In genomic region chr16:89248196-89249005, GRCh38 we compare ENCODE assay signal across 10 cellular contexts. TPM values are rescaled to one million over a fixed set of nuclear protein-coding genes. Genes with fewer than 3 reads are reported as not detected.
DNase-seq lines count a peak whose midpoint lies in the region; ATAC-seq and TF ChIP-seq lines count a peak whose summit lies in the region.
"Had no signal": no experiment of that assay in that cellular context is flagged by ENCODE, and none has a peak within 500 bp of the region (broad histone marks: within the 10 kb centered on the region; RNA-seq: fewer than 3 reads in every experiment).

No MANE protein-coding gene starts in this region.

- peak overlapping the region; percentile 78 for H3K4me2 ChIP-seq in smooth muscle cell

- no peak overlapping the region for H3K27ac Mint-ChIP-seq in T-helper 1 cell treated with Interleukin-12 subunit alpha and Interleukin-12 subunit beta and Interleukin-4 antibody, amounts not matched to agents 30 μg/mL and 1 μg/mL, for 36 hours
- peak overlapping the region; percentile 50 for H3K27ac Mint-ChIP-seq in activated naive CD8-positive, alpha-beta T cell
- H3K27ac Mint-ChIP-seq in immature natural killer cell, result peak overlapping the region in 3 of 6 donors; percentile 46 to 80 (median 75)

- H3K4me1 ChIP-seq in smooth muscle cell (ENCODE audit: low read depth), result no peaks in the 10 kb centered on the region

- no peak for TF ChIP-seq CTCF in smooth muscle cell (IDR thresholded peaks at IDR 0.05; ENCODE audit: borderline replicate concordance, insufficient read depth, poor library complexity, severe bottlenecking)

- in situ Hi-C loops in ACHN (cut with HindIII; ENCODE audit: low pct_ligation_motif_present, low pct_unique_long_range_greater_than_20kb, low sequenced_read_pairs), result no loop called here

- peaks cover 5% of the 10 kb centered on the region for H3F3A ChIP-seq in smooth muscle cell (ENCODE audit: low read depth)

- H3K9me3 Mint-ChIP-seq in T-helper 1 cell treated with Interleukin-12 subunit alpha and Interleukin-12 subunit beta and Interleukin-4 antibody, amounts not matched to agents 30 μg/mL and 1 μg/mL, for 36 hours, result peaks cover 8% of the 10 kb centered on the region
- no peaks in the 10 kb centered on the region for H3K9me3 Mint-ChIP-seq in activated naive CD8-positive, alpha-beta T cell (ENCODE audit: low read depth)
- peaks cover 6 to 10% (median 9%) of the 10 kb centered on the region in 6 donors for H3K9me3 Mint-ChIP-seq in immature natural killer cell

- no peak overlapping the region for H3K27ac ChIP-seq in smooth muscle cell (ENCODE audit: low read depth)
- H3K27ac ChIP-seq: SK-N-MC had no signal

- H3K36me3 Mint-ChIP-seq in T-helper 1 cell treated with Interleukin-12 subunit alpha and Interleukin-12 subunit beta and Interleukin-4 antibody, amounts not matched to agents 30 μg/mL and 1 μg/mL, for 36 hours (ENCODE audit: low read depth), result peaks cover 3% of the 10 kb centered on the region
- H3K36me3 Mint-ChIP-seq in activated naive CD8-positive, alpha-beta T cell, result peaks cover 4% of the 10 kb centered on the region
- H3K36me3 Mint-ChIP-seq in immature natural killer cell, result peaks cover 0 to 11% (median 4%) of the 10 kb centered on the region in 3 donors

- no peak for DNase-seq in T-helper 1 cell
- peak; percentile 30 to 38 (median 37) for DNase-seq in immature natural killer cell
- DNase-seq in smooth muscle cell (lab: John Stamatoyannopoulos, UW; ENCODE audit: unreplicated experiment), result no peak
- no peak for DNase-seq in GF-D8 (lab: John Stamatoyannopoulos, UW)
- no peak for DNase-seq in ACHN
- DNase-seq: stimulated activated CD4-positive, alpha-beta T cell treated with anti-CD3 and anti-CD28 coated beads, Interleukin-4, amount 100 ng/mL, for 1 hour had no signal

- peak overlapping the region; percentile 45 for H3K4me3 ChIP-seq in smooth muscle cell

- no peaks in the 10 kb centered on the region for H3K79me2 ChIP-seq in smooth muscle cell (ENCODE audit: low read depth)

- no peaks in the 10 kb centered on the region for H4K20me1 ChIP-seq in smooth muscle cell (ENCODE audit: low read depth)

- no peak for ATAC-seq in GM18870 (IDR thresholded peaks at IDR 0.05; ENCODE audit: unreplicated experiment)

- H3K27me3 ChIP-seq in smooth muscle cell (ENCODE audit: low read depth), result no peaks in the 10 kb centered on the region

- peak overlapping the region; percentile 51 for H3K4me3 Mint-ChIP-seq in T-helper 1 cell treated with Interleukin-12 subunit alpha and Interleukin-12 subunit beta and Interleukin-4 antibody, amounts not matched to agents 30 μg/mL and 1 μg/mL, for 36 hours
- H3K4me3 Mint-ChIP-seq in activated naive CD8-positive, alpha-beta T cell, result peak overlapping the region; percentile 85
- H3K4me3 Mint-ChIP-seq in immature natural killer cell, result peak overlapping the region; percentile 72 to 86 (median 83)

- H3K4me1 Mint-ChIP-seq in T-helper 1 cell treated with Interleukin-12 subunit alpha and Interleukin-12 subunit beta and Interleukin-4 antibody, amounts not matched to agents 30 μg/mL and 1 μg/mL, for 36 hours (ENCODE audit: low read depth), result no peaks in the 10 kb centered on the region
- peaks cover 8% of the 10 kb centered on the region for H3K4me1 Mint-ChIP-seq in activated naive CD8-positive, alpha-beta T cell (ENCODE audit: low read depth)
- H3K4me1 Mint-ChIP-seq in immature natural killer cell, result peaks cover 10 to 11% of the 10 kb centered on the region in 2 donors

- no peaks in the 10 kb centered on the region for H3K36me3 ChIP-seq in smooth muscle cell (ENCODE audit: low read depth)

- 76% methylated on average over 52 of the region's 71 CpGs for WGBS in smooth muscle cell (ENCODE audit: low lambda C conversion rate)

- no peaks in the 10 kb centered on the region for H3K27me3 Mint-ChIP-seq in T-helper 1 cell treated with Interleukin-12 subunit alpha and Interleukin-12 subunit beta and Interleukin-4 antibody, amounts not matched to agents 30 μg/mL and 1 μg/mL, for 36 hours (ENCODE audit: low read depth)
- H3K27me3 Mint-ChIP-seq in activated naive CD8-positive, alpha-beta T cell, result no peaks in the 10 kb centered on the region
- H3K27me3 Mint-ChIP-seq in immature natural killer cell (ENCODE audit: low read depth in 3 of 3), result peaks cover 0 to 4% (median 0%) of the 10 kb centered on the region in 3 donors

- H3K9me3 ChIP-seq in smooth muscle cell (replicated peaks; ENCODE audit: low read depth), result no peaks in the 10 kb centered on the region

- H3K9ac ChIP-seq in smooth muscle cell (ENCODE audit: low read depth), result no peak overlapping the region

- no peak overlapping the region for H2AFZ ChIP-seq in smooth muscle cell (ENCODE audit: low read depth)

RNA-seq across cellular contexts. Expression of gene ZNF778, which starts 30.9 kb away (rescaled TPM):
- polyA plus RNA-seq in immature natural killer cell (1 to 10 TPM; 4.0 to 5.0 (median 5.0) TPM), smooth muscle cell (1.6 and 3.0 TPM in 2 replicates)
- total RNA-seq in smooth muscle cell, result 6.2 and 6.7 TPM in 2 replicates

RNA-seq across cellular contexts. Expression of gene SLC22A31, which starts 48.1 kb away (rescaled TPM):
- polyA plus RNA-seq in immature natural killer cell (not detected), smooth muscle cell (0.43 TPM in 1 of 2 replicates, not detected in the other)
- not detected in 2 replicates for total RNA-seq in smooth muscle cell

Comparison
In these comparisons a context has a peak if more than half of its experiments do, and no peak if none do; other contexts are left out.
1. DNase-seq: peak in immature natural killer cell (3 of 3); none in T-helper 1 cell (0 of 5), smooth muscle cell (single experiment), GF-D8 (single experiment) and ACHN (single experiment).
2. Peak in every context shown above with its lines, with median percentiles within 50 percentile points of each other: H3K4me3 Mint-ChIP-seq.